In the genomic region with DNA sequence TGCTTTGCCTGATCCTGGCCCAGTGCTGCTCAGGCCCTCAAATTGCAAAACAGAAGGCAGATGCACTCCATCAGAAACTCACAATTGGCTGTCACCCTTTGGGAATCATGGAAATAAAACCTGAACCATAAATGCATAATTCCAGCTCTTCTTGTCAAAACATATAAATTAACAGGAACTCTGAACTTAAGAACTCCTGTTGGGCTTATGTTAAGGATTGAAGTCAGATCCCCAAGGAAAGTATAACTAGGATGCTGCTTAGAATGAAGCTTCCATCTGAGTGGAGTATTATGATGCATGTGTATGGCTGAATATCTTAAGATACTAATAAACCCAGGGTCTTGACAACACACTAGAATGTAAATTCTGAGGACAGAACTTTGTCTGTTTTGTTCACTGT, we compare ENCODE assay signal across 24 cellular contexts. TPM values are rescaled to one million over a fixed set of nuclear protein-coding genes. Genes with fewer than 3 reads are reported as not detected.
DNase-seq lines count a peak whose midpoint lies in the region; ATAC-seq, FAIRE-seq and TF ChIP-seq lines count a peak whose summit lies in the region.
"Had no signal": no experiment of that assay in that cellular context is flagged by ENCODE, and none has a peak within 500 bp of the region (broad histone marks: within the 10 kb centered on the region; RNA-seq: fewer than 3 reads in every experiment).

No MANE protein-coding gene starts in this region.

- TF ChIP-seq EP300 in K562 (IDR thresholded peaks at IDR 0.05; ENCODE audit: low read length) = no peak

- CTCF ChIA-PET in K562 (lab: Yijun Ruan, JAX; ENCODE audit: low intra/inter-chr PET ratio) = interaction anchor here (1.7 to 3.6 kb wide), 3 partner anchors 154 to 273 kb away, joined by 11 to 50 read pairs (median 20); no protein-coding TSS in a partner anchor

- no peak for TF ChIP-seq POLR2A in K562 (conservative IDR thresholded peaks at IDR 0.05)

- H3K27me3 Mint-ChIP-seq in nephron (ENCODE audit: low read depth) = peaks cover 4% of the 10 kb centered on the region

- no peaks in the 10 kb centered on the region for H4K20me1 ChIP-seq in K562 (replicated peaks; ENCODE audit: control insufficient read depth, insufficient read depth, low read length)

- TF ChIP-seq RAD21 in K562 (CRISPR knock-in tag; conservative IDR thresholded peaks at IDR 0.05 in 1 of 2, IDR thresholded peaks at IDR 0.05 in 1 of 2) = no peak

- no TSS peak for BruUV-seq in K562 (replicated peaks; lab: Mats Ljungman, UMichigan)

- H2AFZ ChIP-seq in K562 (ENCODE audit: low read depth, low read length) = peak overlapping the region; percentile 98; the same call in 1 of the 2 replicates

- no peak overlapping the region for H3K4me2 ChIP-seq in K562 (ENCODE audit: insufficient read depth, low read length)

- peaks cover 30% of the 10 kb centered on the region for H3K4me1 Mint-ChIP-seq in nephron

- H3K27me3 ChIP-seq in heart right ventricle = no peaks in the 10 kb centered on the region
- H3K27me3 ChIP-seq in K562 (ENCODE audit: control insufficient read depth in 2 of 2, insufficient read depth in 2 of 2, low read length in 2 of 2) = no peaks in the 10 kb centered on the region
- H3K27me3 ChIP-seq: SJCRH30, stomach had no signal

- POLR2A ChIA-PET in K562 (lab: Yijun Ruan, JAX) = interaction anchor here (1.1 to 1.3 kb wide), 2 partner anchors 10 to 14 kb away, joined by 3 to 4 read pairs; no protein-coding TSS in a partner anchor

- intact Hi-C loops in heart right ventricle (cut with DNase I) (loop anchor here in 9 of 10 donors (2.0 to 10.0 kb wide), 13 partner anchors 25 to 493 kb away; partner anchors contain the start of genes UFL1 (in 5 of the 9), GPR63 (in 2 of the 9) and KLHL32 (in 1 of the 9)), Right ventricle myocardium inferior (cut with DNase I) (loop anchor here (5.0 to 10.0 kb wide), 2 partner anchors 62 to 355 kb away; partner anchors contain the start of gene GPR63), K562 (cut with micrococcal nuclease) (loop anchor here (1.0 to 5.0 kb wide), 5 partner anchors 63 to 377 kb away; partner anchors contain the start of gene UFL1)

- no peak overlapping the region for H3K9ac ChIP-seq in K562 (ENCODE audit: insufficient read depth in 1 of 2, low read depth in 2 of 2, low read length in 2 of 2)

- H3K27ac ChIP-seq in heart right ventricle = peak overlapping the region in 7 of 10 donors; percentile 92 to 98 (median 95)
- no peak overlapping the region for H3K27ac ChIP-seq in K562 (ENCODE audit: extremely low read depth, low read depth, low read length)
- peak overlapping the region; percentile 81 for H3K27ac ChIP-seq in temporal lobe (ENCODE audit: low read depth, low read length)
- H3K27ac ChIP-seq: epithelial cell of prostate had no signal

- ATAC-seq in heart right ventricle (no peak), Right ventricle myocardium inferior (no peak), K562 (no peak)

- H3K4me1 ChIP-seq in heart right ventricle (peaks cover 0 to 43% (median 35%) of the 10 kb centered on the region in 9 donors), K562 (replicated peaks in 1 of 2; ENCODE audit: control insufficient read depth in 2 of 2, insufficient read depth in 2 of 2, low read length in 2 of 2) (peaks cover 4 to 13% of the 10 kb centered on the region in 2 experiments; a peak in 4 of 5 replicates)

- peak overlapping the region; percentile 80 to 97 (median 93) for H3K27ac Mint-ChIP-seq in nephron
- H3K27ac Mint-ChIP-seq: activated CD4-positive, alpha-beta memory T cell treated with anti-CD3 and anti-CD28 coated beads for 36 hours; activated naive CD8-positive, alpha-beta T cell treated with anti-CD3 and anti-CD28 coated beads for 36 hours; activated T-helper 2 cell treated with anti-CD3 and anti-CD28 coated beads, Interferon-gamma antibody, Interleukin-2, Interleukin-4, amounts not matched to agents 10 μg/mL and 5 μg/mL and 100 μg/mL, durations not matched to agents 14 hours and 24 hours and 36 hours had no signal

- H3K9me1 ChIP-seq in K562 (ENCODE audit: control insufficient read depth, insufficient read depth, low read length) = no peaks in the 10 kb centered on the region

- H3K9me3 Mint-ChIP-seq in nephron = no peaks in the 10 kb centered on the region
- H3K9me3 Mint-ChIP-seq: activated CD4-positive, alpha-beta memory T cell treated with anti-CD3 and anti-CD28 coated beads for 36 hours; activated naive CD8-positive, alpha-beta T cell treated with anti-CD3 and anti-CD28 coated beads for 36 hours; activated T-helper 2 cell treated with anti-CD3 and anti-CD28 coated beads, Interferon-gamma antibody, Interleukin-2, Interleukin-4, amounts not matched to agents 10 μg/mL and 5 μg/mL and 100 μg/mL, durations not matched to agents 14 hours and 24 hours and 36 hours had no signal

- in situ Hi-C loops in K562 (cut with MboI) = loop anchor here (10.0 kb wide), 1 partner anchor 275 kb away; no protein-coding TSS in a partner anchor

- H3K4me3 Mint-ChIP-seq in nephron = peak overlapping the region; percentile 31 to 89 (median 50)
- H3K4me3 Mint-ChIP-seq: activated CD4-positive, alpha-beta memory T cell treated with anti-CD3 and anti-CD28 coated beads for 36 hours; activated naive CD8-positive, alpha-beta T cell treated with anti-CD3 and anti-CD28 coated beads for 36 hours had no signal

- peaks cover 9% of the 10 kb centered on the region for H3K36me3 Mint-ChIP-seq in nephron (ENCODE audit: low read depth)

- TF ChIP-seq CTCF in heart right ventricle (IDR thresholded peaks at IDR 0.05) (no peak), K562 (IDR thresholded peaks at IDR 0.05 in 2 of 3, conservative IDR thresholded peaks at IDR 0.05 in 1 of 3; ENCODE audit: insufficient read depth in 2 of 3, low read depth in 1 of 3, low read length in 3 of 3) (no peak), nephron (IDR thresholded peaks at IDR 0.05; ENCODE audit: unreplicated experiment in 3 of 3) (no peak)

- H3K79me2 ChIP-seq in K562 (ENCODE audit: control insufficient read depth, insufficient read depth, low read length) = peaks cover 34% of the 10 kb centered on the region

- no peak overlapping the region for H3K4me3 ChIP-seq in heart right ventricle
- H3K4me3 ChIP-seq in K562 = no peak overlapping the region
- H3K4me3 ChIP-seq: stomach had no signal

- H3K9me3 ChIP-seq in heart right ventricle (no peaks in the 10 kb centered on the region), K562 (replicated peaks; ENCODE audit: control insufficient read depth, insufficient read depth, low read depth, low read length) (no peaks in the 10 kb centered on the region)
- H3K9me3 ChIP-seq: neutrophil, SJCRH30, stomach, transverse colon had no signal

- H3K36me3 ChIP-seq in heart right ventricle (peaks cover 0 to 19% (median 7%) of the 10 kb centered on the region in 9 donors), K562 (ENCODE audit: control insufficient read depth, insufficient read depth, low read length) (peaks cover 21% of the 10 kb centered on the region)
- H3K36me3 ChIP-seq: neutrophil had no signal

- no peak for FAIRE-seq in K562 (lab: Jason Lieb, UNC)
- FAIRE-seq: G401.6, small intestine had no signal

- DNase-seq in heart right ventricle (no peak), Right ventricle myocardium inferior (ENCODE audit: missing footprints) (no peak), K562 (ENCODE audit: extremely low read depth in 1 of 4, low spot score in 3 of 4) (no peak), HCEC 1CT (no peak), NCI-H128 (lab: John Stamatoyannopoulos, UW; ENCODE audit: unreplicated experiment) (no peak)
- DNase-seq in activated CD4-positive, CD25-positive, alpha-beta regulatory T cell treated with anti-CD3 and anti-CD28 coated beads, Interleukin-2, amount 50 U/mL, for 72 hours = no peak
- DNase-seq: activated CD4-positive, alpha-beta memory T cell treated with anti-CD3 and anti-CD28 coated beads for 36 hours; activated CD8-positive, alpha-beta memory T cell treated with anti-CD3 and anti-CD28 coated beads, Interleukin-2, amount 50 U/mL, for 4 hours; activated naive CD8-positive, alpha-beta T cell treated with anti-CD3 and anti-CD28 coated beads for 36 hours; effector CD4-positive, alpha-beta T cell; stimulated activated CD4-positive, alpha-beta T cell treated with anti-CD3 and anti-CD28 coated beads, Interleukin-1b, Interleukin-23, amount 100 ng/mL, for 48 hours; stimulated activated CD8-positive, alpha-beta memory T cell treated with anti-CD3 and anti-CD28 coated beads, Interleukin-4, amount 100 ng/mL, for 48 hours; stomach; T-helper 1 cell had no signal

RNA-seq across cellular contexts. Expression of gene NDUFAF4, which starts 1.9 kb away (rescaled TPM):
- total RNA-seq in heart right ventricle = 100 to 1,000 TPM in 6 of 10 donors, 10 to 100 TPM in 4; 70.7 to 122 (median 101) TPM
- 10 to 100 TPM; 50.3 to 69.9 TPM for polyA plus RNA-seq in heart right ventricle
- 101 TPM for total RNA-seq in Right ventricle myocardium inferior
- 7.0 and 13.0 TPM in 2 replicates for total RNA-seq in K562 (2011; cell fraction: chromatin; rRNA removed; ENCODE audit: low replicate concordance)
- total RNA-seq in K562 (2011; cell fraction: nucleolus; rRNA removed) = 5.3 and 5.7 TPM in 2 replicates
- 8.4 and 12.9 TPM in 2 replicates for total RNA-seq in K562 (2011; cell fraction: nucleoplasm; rRNA removed)
- 45.0 and 54.0 TPM in 2 replicates for total RNA-seq in K562 (2014; rRNA removed)
- 151 and 180 TPM in 2 replicates for total RNA-seq in K562 (2014; rRNA removed; fragmentation: Illumina TruSeq; extraction: Trizol)
- total RNA-seq in K562 (2015; rRNA removed; fragmentation: Illumina TruSeq; extraction: Trizol) = 100 and 111 TPM in 2 replicates
- total RNA-seq in K562 (2021) = 127 and 142 TPM in 2 replicates
- 146 and 171 TPM in 2 replicates for polyA plus RNA-seq in K562 (2011; rRNA removed)
- polyA plus RNA-seq in K562 (2011; cell fraction: cytosol; rRNA removed) = 16.7 and 34.7 TPM in 2 replicates
- 11.1 and 19.6 TPM in 2 replicates for polyA plus RNA-seq in K562 (2011; cell fraction: nucleus; rRNA removed)
- 77.0 and 108 TPM in 2 replicates for polyA plus RNA-seq in K562 (2012)
- 106 and 136 TPM in 2 replicates for polyA plus RNA-seq in K562 (2014; fragmentation: Illumina TruSeq; extraction: Trizol)
- 100 to 1,000 TPM; 361 to 418 TPM for polyA plus RNA-seq in K562 (2014; fragmentation: Nextera tagmentation; extraction: Ambion mirVana)
- polyA plus RNA-seq in K562 (2014; rRNA removed) = 115 and 117 TPM in 2 replicates
- 37.5 and 40.5 TPM in 2 replicates for polyA minus RNA-seq in K562 (2011; rRNA and poly(A)+ RNA removed)
- polyA minus RNA-seq in K562 (2011; cell fraction: cytosol; rRNA and poly(A)+ RNA removed) = 36.0 and 36.3 TPM in 2 replicates
- 6.6 and 15.2 TPM in 2 replicates for polyA minus RNA-seq in K562 (2011; cell fraction: nucleus; rRNA and poly(A)+ RNA removed)
- total RNA-seq in temporal lobe = 32.9 TPM

RNA-seq across cellular contexts. Expression of gene KLHL32, which starts 24.9 kb away (rescaled TPM):
- 1 to 10 TPM in 6 of 10 donors, under 1 TPM in 4; 0.47 to 1.7 (median 1.2) TPM for total RNA-seq in heart right ventricle
- polyA plus RNA-seq in heart right ventricle = under 1 TPM; 0.10 to 0.95 TPM
- 1.5 TPM for total RNA-seq in Right ventricle myocardium inferior
- total RNA-seq in K562 (2011; cell fraction: chromatin; rRNA removed; ENCODE audit: low replicate concordance) = 1.7 and 2.6 TPM in 2 replicates
- 0.92 and 1.0 TPM in 2 replicates for total RNA-seq in K562 (2011; cell fraction: nucleolus; rRNA removed)
- total RNA-seq in K562 (2011; cell fraction: nucleoplasm; rRNA removed) = 1.8 and 2.4 TPM in 2 replicates
- 0.59 and 0.86 TPM in 2 replicates for total RNA-seq in K562 (2014; rRNA removed)
- 0.57 and 0.58 TPM in 2 replicates for total RNA-seq in K562 (2014; rRNA removed; fragmentation: Illumina TruSeq; extraction: Trizol)
- total RNA-seq in K562 (2015; rRNA removed; fragmentation: Illumina TruSeq; extraction: Trizol) = 0.34 and 0.58 TPM in 2 replicates
- 0.55 and 0.81 TPM in 2 replicates for total RNA-seq in K562 (2021)
- polyA plus RNA-seq in K562 (2011; rRNA removed) = 0.60 and 1.5 TPM in 2 replicates
- polyA plus RNA-seq in K562 (2011; cell fraction: cytosol; rRNA removed) = 0.78 and 1.3 TPM in 2 replicates
- 1.1 and 1.6 TPM in 2 replicates for polyA plus RNA-seq in K562 (2011; cell fraction: nucleus; rRNA removed)
- 0.40 and 0.62 TPM in 2 replicates for polyA plus RNA-seq in K562 (2012)
- 0.39 and 0.49 TPM in 2 replicates for polyA plus RNA-seq in K562 (2014; fragmentation: Illumina TruSeq; extraction: Trizol)
- under 1 TPM; 0.53 to 0.69 TPM for polyA plus RNA-seq in K562 (2014; fragmentation: Nextera tagmentation; extraction: Ambion mirVana)
- polyA plus RNA-seq in K562 (2014; rRNA removed) = 0.25 and 1.3 TPM in 2 replicates
- polyA minus RNA-seq in K562 (2011; rRNA and poly(A)+ RNA removed) = 2.0 and 2.2 TPM in 2 replicates
- 0.48 TPM in 1 of 2 replicates, not detected in the other for polyA minus RNA-seq in K562 (2011; cell fraction: cytosol; rRNA and poly(A)+ RNA removed)
- polyA minus RNA-seq in K562 (2011; cell fraction: nucleus; rRNA and poly(A)+ RNA removed) = 2.2 and 5.2 TPM in 2 replicates
- total RNA-seq in temporal lobe = 11.3 TPM
- total RNA-seq: MCF 10A had no signal
